9 cellular contexts compared by ENCODE assay signal in the genomic region with DNA sequence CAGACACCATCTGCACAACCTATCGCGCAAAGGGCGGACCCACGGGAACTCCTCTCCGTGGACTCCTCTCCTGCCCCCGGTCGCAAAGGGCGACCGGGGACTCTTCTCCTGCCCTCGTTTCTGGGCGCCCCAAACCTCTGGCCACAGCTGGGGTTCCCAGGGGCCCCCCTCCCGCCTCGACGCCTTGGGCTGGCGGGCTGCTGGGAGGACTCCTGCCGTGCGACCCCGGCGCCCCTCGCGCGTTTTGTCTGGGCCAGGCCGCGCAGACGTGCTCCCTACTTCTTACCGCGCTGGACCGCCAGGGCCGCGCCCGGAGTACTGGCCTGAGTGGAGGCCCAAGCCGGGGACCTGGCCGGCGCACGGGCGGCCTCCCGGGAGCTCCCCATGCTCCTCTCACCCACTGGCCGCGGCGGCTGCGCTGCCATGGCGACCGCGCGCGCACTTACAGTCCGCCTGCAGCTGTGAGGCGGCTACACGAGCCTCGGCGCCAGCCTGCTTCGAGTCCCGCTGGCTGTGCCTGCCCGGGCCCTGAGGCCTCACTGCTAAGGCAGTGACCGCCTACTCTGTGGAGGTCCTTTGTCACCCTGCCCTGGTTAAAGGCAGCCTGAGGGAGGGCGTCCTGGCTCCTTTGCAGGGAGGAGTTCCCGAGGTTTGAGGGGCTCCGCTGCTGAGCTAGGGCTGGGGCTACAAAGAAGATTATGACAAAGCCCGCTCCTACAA. TPM values are rescaled to one million over a fixed set of nuclear protein-coding genes. Genes with fewer than 3 reads are reported as not detected.
DNase-seq lines count a peak whose midpoint lies in the region; ATAC-seq, FAIRE-seq and TF ChIP-seq lines count a peak whose summit lies in the region.
"Had no signal": no experiment of that assay in that cellular context is flagged by ENCODE, and none has a peak within 500 bp of the region (broad histone marks: within the 10 kb centered on the region; RNA-seq: fewer than 3 reads in every experiment).

No MANE protein-coding gene starts in this region.

- no peak for TF ChIP-seq EP300 in GM12878 (IDR thresholded peaks at IDR 0.05; ENCODE audit: borderline replicate concordance in 1 of 2, control insufficient read depth in 1 of 2, low read depth in 2 of 2, low read length in 2 of 2)

- BruUV-seq in GM12878 (replicated peaks; lab: Mats Ljungman, UMichigan), result no TSS peak

- 7% methylated on average over 55 of the region's 59 CpGs for WGBS in GM12878 (ENCODE audit: insufficient coverage, insufficient replicate concordance, low lambda C conversion rate, missing lambda C conversion rate)

- peaks cover 13% of the 10 kb centered on the region for H3K9me3 ChIP-seq in KOPT-K1 (ENCODE audit: insufficient read depth, low read length, poor library complexity, severe bottlenecking)
- H3K9me3 ChIP-seq in GM12878 (replicated peaks; ENCODE audit: control insufficient read depth, insufficient read depth, low read length), result peaks cover 3% of the 10 kb centered on the region; the same call in 1 of the 3 replicates
- H3K9me3 ChIP-seq in iPS-18c (ENCODE audit: control insufficient read depth, insufficient read depth, low read length), result peaks cover 2% of the 10 kb centered on the region
- H3K9me3 ChIP-seq in gastrocnemius medialis, result no peaks in the 10 kb centered on the region

- H2AFZ ChIP-seq in GM12878 (ENCODE audit: control insufficient read depth, low read depth, low read length), result peak overlapping the region; percentile 94

- RAD21 ChIA-PET in GM12878 (lab: Charles Lee; ENCODE audit: unreplicated experiment), result interaction anchor here (1.2 kb wide), 1 partner anchor 15 kb away, joined by 3 read pairs; no protein-coding TSS in a partner anchor

- FAIRE-seq in GM12878 (lab: Jason Lieb, UNC), result no peak

- in situ Hi-C loops in GM12878 (cut with MboI), result no loop called here
- in situ Hi-C loops in gastrocnemius medialis (cut with MboI; ENCODE audit: low sequenced_read_pairs in 4 of 4), result no loop called here

- DNase-seq in ELF-1 (ENCODE audit: low read depth, low spot score) (peak; percentile 88), T follicular helper cell (ENCODE audit: low read depth) (peak; percentile 15), GM12878 (ENCODE audit: low read depth, low spot score) (peak; percentile 5), gastrocnemius medialis (peak in 1 of 2 donors; percentile 31), T1000 (lab: John Stamatoyannopoulos, UW) (no peak)

- POLR2A ChIA-PET in GM12878 (lab: Charles Lee), result interaction anchor here (0.9 kb wide), 1 partner anchor 155 kb away, joined by 3 read pairs; no protein-coding TSS in a partner anchor

- ATAC-seq in GM21717 (IDR thresholded peaks at IDR 0.05; ENCODE audit: unreplicated experiment) (peak; percentile 70), GM12878 (peak; percentile 79), gastrocnemius medialis (peak; percentile 49 to 62)

- TF ChIP-seq POLR2A in GM12878 (IDR thresholded peaks at IDR 0.05; ENCODE audit: low read depth, low read length) (peak; percentile 59), gastrocnemius medialis (IDR thresholded peaks at IDR 0.05) (no peak)

- TF ChIP-seq RAD21 in GM12878 (IDR thresholded peaks at IDR 0.05; ENCODE audit: insufficient read depth, low read depth, low read length), result no peak

- H3K27ac ChIP-seq in KOPT-K1 (ENCODE audit: low read depth, low read length, poor library complexity, severe bottlenecking) (peak overlapping the region; percentile 76), GM12878 (ENCODE audit: control insufficient read depth, insufficient read depth) (0 out of 2 replicates have a peak overlapping the region, but pooled peaks have one; percentile 0), gastrocnemius medialis (peak overlapping the region in 3 of 4 donors; percentile 27 to 43 (median 41))

- intact Hi-C loops in GM12878 (cut with micrococcal nuclease; ENCODE audit: unreplicated experiment) (no loop called here), gastrocnemius medialis (cut with DNase I; ENCODE audit: low total_unique reads) (no loop called here)

- CTCF ChIA-PET in GM12878 (lab: Yijun Ruan, JAX), result interaction anchor here (0.6 to 1.9 kb wide), 4 partner anchors 18 to 40 kb away, joined by 3 to 5 read pairs (median 4); a partner anchor contains a TSS

- H3K4me2 ChIP-seq in GM12878 (ENCODE audit: control insufficient read depth, insufficient read depth), result peak overlapping the region; percentile 100

- H3K4me1 ChIP-seq in GM12878 (ENCODE audit: control insufficient read depth, insufficient read depth, low read length), result peaks cover 12% of the 10 kb centered on the region
- peaks cover 5 to 23% of the 10 kb centered on the region in 2 donors for H3K4me1 ChIP-seq in gastrocnemius medialis

- H3K9ac ChIP-seq in GM12878 (ENCODE audit: control insufficient read depth, insufficient read depth, low read length), result peak overlapping the region; percentile 53

- H4K20me1 ChIP-seq in GM12878 (ENCODE audit: control insufficient read depth, insufficient read depth), result no peaks in the 10 kb centered on the region

- no peaks in the 10 kb centered on the region for H3K27me3 ChIP-seq in GM12878 (replicated peaks in 1 of 2; ENCODE audit: control insufficient read depth in 2 of 2, insufficient read depth in 2 of 2, low read length in 1 of 2)
- peaks cover 0 to 14% (median 0%) of the 10 kb centered on the region in 3 donors for H3K27me3 ChIP-seq in gastrocnemius medialis

- H3K4me3 ChIP-seq in GM12878 (peak overlapping the region; percentile 71), iPS-18c (ENCODE audit: insufficient read depth, low read depth, low read length) (peak overlapping the region; percentile 66), gastrocnemius medialis (peak overlapping the region; percentile 51 to 65 (median 60))

- TF ChIP-seq CTCF in GM12878 (IDR thresholded peaks at IDR 0.05 in 2 of 3, conservative IDR thresholded peaks at IDR 0.05 in 1 of 3; ENCODE audit: control insufficient read depth in 2 of 3, extremely low read depth in 1 of 3, insufficient read depth in 1 of 3, low read depth in 3 of 3, low read length in 3 of 3) (no peak), gastrocnemius medialis (IDR thresholded peaks at IDR 0.05 in 4 of 5, conservative IDR thresholded peaks at IDR 0.05 in 1 of 5) (no peak)

- SMC1A ChIA-PET in GM12878 (lab: Charles Lee; ENCODE audit: uncharacterized antibody, unreplicated experiment), result interaction anchor here (0.6 to 1.9 kb wide), 4 partner anchors 40 to 55 kb away, joined by 3 to 5 read pairs (median 3); a partner anchor contains a TSS

- peaks cover 6% of the 10 kb centered on the region for H3K36me3 ChIP-seq in KOPT-K1 (ENCODE audit: insufficient read depth, low read length)
- H3K36me3 ChIP-seq in GM12878 (ENCODE audit: control insufficient read depth in 2 of 2, insufficient read depth in 2 of 2, low read length in 1 of 2), result no peaks in the 10 kb centered on the region
- no peaks in the 10 kb centered on the region for H3K36me3 ChIP-seq in gastrocnemius medialis

- no peaks in the 10 kb centered on the region for H3K79me2 ChIP-seq in GM12878 (ENCODE audit: control insufficient read depth, insufficient read depth, low read length)

RNA-seq across cellular contexts. Expression of a gene that starts 0.4 kb away (rescaled TPM):
- total RNA-seq in GM12878 (2013; cell fraction: nucleolus; rRNA removed), result not detected in 2 replicates
- total RNA-seq in GM12878 (2014; rRNA removed) (0.06 and 0.22 TPM in 2 replicates), GM12878 (2014; rRNA removed; fragmentation: Illumina TruSeq; extraction: Trizol) (0.09 and 0.13 TPM in 2 replicates), GM12878 (2021) (0.15 and 0.21 TPM in 2 replicates), gastrocnemius medialis (under 1 TPM in 1 of 4 donors, not detected in 3; 0.13 TPM)
- not detected for polyA plus RNA-seq in GM12878 (2011; ENCODE audit: low read depth)
- polyA plus RNA-seq in GM12878 (2011; rRNA removed) (0.04 TPM in 1 of 2 replicates, not detected in the other), GM12878 (2014; fragmentation: Illumina TruSeq; extraction: Trizol) (0.12 TPM in 1 of 2 replicates, not detected in the other), GM12878 (2014; fragmentation: Nextera tagmentation; extraction: Ambion mirVana) (not detected), GM12878 (2014; rRNA removed) (0.14 TPM in 1 of 2 replicates, not detected in the other), GM12878 (2016; fragmentation: Nextera tagmentation; extraction: Ambion mirVana) (under 1 TPM; 0.20 to 0.21 TPM)
- 0.03 TPM in 1 of 2 replicates, not detected in the other for polyA plus RNA-seq in GM12878 (2011; cell fraction: cytosol; rRNA removed)
- polyA plus RNA-seq in GM12878 (2011; cell fraction: nucleus; rRNA removed), result 0.07 TPM in 1 of 2 replicates, not detected in the other
- 0.13 TPM in 1 of 2 replicates, not detected in the other for polyA plus RNA-seq in GM12878 (2012)
- 0.15 TPM in 1 of 2 replicates, not detected in the other for polyA minus RNA-seq in GM12878 (2011; rRNA and poly(A)+ RNA removed)
- polyA minus RNA-seq in GM12878 (2011; cell fraction: cytosol; rRNA and poly(A)+ RNA removed), result not detected in 2 replicates
- not detected in 2 replicates for polyA minus RNA-seq in GM12878 (2011; cell fraction: nucleus; rRNA and poly(A)+ RNA removed)
- total RNA-seq: glomerular endothelial cell had no signal

RNA-seq across cellular contexts. Expression of a gene that starts 0.4 kb away (rescaled TPM):
- 0.76 and 0.86 TPM in 2 replicates for total RNA-seq in GM12878 (2013; cell fraction: nucleolus; rRNA removed)
- total RNA-seq in GM12878 (2014; rRNA removed), result 1.5 and 2.4 TPM in 2 replicates
- total RNA-seq in GM12878 (2014; rRNA removed; fragmentation: Illumina TruSeq; extraction: Trizol), result 2.0 and 2.3 TPM in 2 replicates
- total RNA-seq in GM12878 (2021), result 0.97 and 1.5 TPM in 2 replicates
- 0.70 TPM for polyA plus RNA-seq in GM12878 (2011; ENCODE audit: low read depth)
- polyA plus RNA-seq in GM12878 (2011; rRNA removed), result 0.24 and 0.71 TPM in 2 replicates
- 0.08 and 0.12 TPM in 2 replicates for polyA plus RNA-seq in GM12878 (2011; cell fraction: cytosol; rRNA removed)
- polyA plus RNA-seq in GM12878 (2011; cell fraction: nucleus; rRNA removed), result 0.50 and 0.52 TPM in 2 replicates
- 1.9 and 2.7 TPM in 2 replicates for polyA plus RNA-seq in GM12878 (2012)
- polyA plus RNA-seq in GM12878 (2014; fragmentation: Illumina TruSeq; extraction: Trizol), result 0.71 and 2.3 TPM in 2 replicates
- polyA plus RNA-seq in GM12878 (2014; fragmentation: Nextera tagmentation; extraction: Ambion mirVana), result 1 to 10 TPM in 1 of 2 experiments, under 1 TPM in 1; 0.34 to 1.4 TPM
- polyA plus RNA-seq in GM12878 (2014; rRNA removed), result 1.5 and 2.8 TPM in 2 replicates
- 1 to 10 TPM; 3.4 to 3.7 TPM for polyA plus RNA-seq in GM12878 (2016; fragmentation: Nextera tagmentation; extraction: Ambion mirVana)
- 0.31 TPM in 1 of 2 replicates, not detected in the other for polyA minus RNA-seq in GM12878 (2011; rRNA and poly(A)+ RNA removed)
- not detected in 2 replicates for polyA minus RNA-seq in GM12878 (2011; cell fraction: cytosol; rRNA and poly(A)+ RNA removed)
- polyA minus RNA-seq in GM12878 (2011; cell fraction: nucleus; rRNA and poly(A)+ RNA removed), result 0.36 TPM in 1 of 2 replicates, not detected in the other
- 1 to 10 TPM in 2 of 4 donors, not detected in 2; 1.2 to 1.3 TPM for total RNA-seq in gastrocnemius medialis

RNA-seq across cellular contexts. Expression of a gene that starts 39.1 kb away (rescaled TPM):
- total RNA-seq in GM12878 (2013; cell fraction: nucleolus; rRNA removed), result 26.8 TPM in 2 replicates
- total RNA-seq in GM12878 (2014; rRNA removed) (11.4 and 13.8 TPM in 2 replicates), GM12878 (2014; rRNA removed; fragmentation: Illumina TruSeq; extraction: Trizol) (14.1 and 16.7 TPM in 2 replicates), GM12878 (2021) (9.9 and 11.7 TPM in 2 replicates), gastrocnemius medialis (10 to 100 TPM; 12.0 to 20.2 (median 14.7) TPM)
- polyA plus RNA-seq in GM12878 (2011; ENCODE audit: low read depth), result 8.6 TPM
- polyA plus RNA-seq in GM12878 (2011; rRNA removed) (20.5 and 29.9 TPM in 2 replicates), GM12878 (2014; fragmentation: Illumina TruSeq; extraction: Trizol) (13.9 and 19.5 TPM in 2 replicates), GM12878 (2014; fragmentation: Nextera tagmentation; extraction: Ambion mirVana) (10 to 100 TPM; 14.9 to 16.7 TPM), GM12878 (2014; rRNA removed) (8.8 and 9.6 TPM in 2 replicates), GM12878 (2016; fragmentation: Nextera tagmentation; extraction: Ambion mirVana) (10 to 100 TPM; 18.3 to 18.8 TPM)
- polyA plus RNA-seq in GM12878 (2011; cell fraction: cytosol; rRNA removed), result 6.9 and 7.5 TPM in 2 replicates
- 13.9 and 17.3 TPM in 2 replicates for polyA plus RNA-seq in GM12878 (2011; cell fraction: nucleus; rRNA removed)
- 11.0 and 13.4 TPM in 2 replicates for polyA plus RNA-seq in GM12878 (2012)
- 16.4 and 23.6 TPM in 2 replicates for polyA minus RNA-seq in GM12878 (2011; rRNA and poly(A)+ RNA removed)
- 6.1 and 10.1 TPM in 2 replicates for polyA minus RNA-seq in GM12878 (2011; cell fraction: cytosol; rRNA and poly(A)+ RNA removed)
- 10.3 and 13.2 TPM in 2 replicates for polyA minus RNA-seq in GM12878 (2011; cell fraction: nucleus; rRNA and poly(A)+ RNA removed)

RNA-seq across cellular contexts. Expression of a gene that starts 42.9 kb away (rescaled TPM):
- total RNA-seq in GM12878 (2013; cell fraction: nucleolus; rRNA removed), result 0.19 TPM in 1 of 2 replicates, not detected in the other
- total RNA-seq in GM12878 (2014; rRNA removed) (0.11 TPM in 1 of 2 replicates, not detected in the other), GM12878 (2014; rRNA removed; fragmentation: Illumina TruSeq; extraction: Trizol) (0.09 and 0.14 TPM in 2 replicates), GM12878 (2021) (0.11 and 0.31 TPM in 2 replicates), gastrocnemius medialis (1 to 10 TPM in 1 of 4 donors, under 1 TPM in 3; 0.38 to 5.8 (median 0.92) TPM)
- 0.16 TPM for polyA plus RNA-seq in GM12878 (2011; ENCODE audit: low read depth)
- polyA plus RNA-seq in GM12878 (2011; rRNA removed) (0.04 and 0.05 TPM in 2 replicates), GM12878 (2014; fragmentation: Illumina TruSeq; extraction: Trizol) (0.09 and 0.14 TPM in 2 replicates), GM12878 (2014; fragmentation: Nextera tagmentation; extraction: Ambion mirVana) (under 1 TPM in 1 of 2 experiments, not detected in 1; 0.02 TPM), GM12878 (2014; rRNA removed) (0.15 and 0.22 TPM in 2 replicates), GM12878 (2016; fragmentation: Nextera tagmentation; extraction: Ambion mirVana) (under 1 TPM; 0.24 to 0.58 TPM)
- 0.03 and 0.04 TPM in 2 replicates for polyA plus RNA-seq in GM12878 (2011; cell fraction: cytosol; rRNA removed)
- polyA plus RNA-seq in GM12878 (2011; cell fraction: nucleus; rRNA removed), result 0.09 TPM in 1 of 2 replicates, not detected in the other
- 0.19 and 0.34 TPM in 2 replicates for polyA plus RNA-seq in GM12878 (2012)
- 0.10 and 0.29 TPM in 2 replicates for polyA minus RNA-seq in GM12878 (2011; rRNA and poly(A)+ RNA removed)
- 0.42 TPM in 1 of 2 replicates, not detected in the other for polyA minus RNA-seq in GM12878 (2011; cell fraction: cytosol; rRNA and poly(A)+ RNA removed)
- polyA minus RNA-seq in GM12878 (2011; cell fraction: nucleus; rRNA and poly(A)+ RNA removed), result not detected in 2 replicates

RNA-seq across cellular contexts. Expression of a gene that starts 47.4 kb away (rescaled TPM):
- total RNA-seq in GM12878 (2013; cell fraction: nucleolus; rRNA removed), result 38.4 and 46.6 TPM in 2 replicates
- 119 and 125 TPM in 2 replicates for total RNA-seq in GM12878 (2014; rRNA removed)
- 15.0 and 18.3 TPM in 2 replicates for total RNA-seq in GM12878 (2014; rRNA removed; fragmentation: Illumina TruSeq; extraction: Trizol)
- total RNA-seq in GM12878 (2021), result 11.1 and 13.7 TPM in 2 replicates
- not detected for polyA plus RNA-seq in GM12878 (2011; ENCODE audit: low read depth)
- 0.43 TPM in 1 of 2 replicates, not detected in the other for polyA plus RNA-seq in GM12878 (2011; rRNA removed)
- 1.4 and 2.6 TPM in 2 replicates for polyA plus RNA-seq in GM12878 (2011; cell fraction: cytosol; rRNA removed)
- 5.1 and 12.6 TPM in 2 replicates for polyA plus RNA-seq in GM12878 (2011; cell fraction: nucleus; rRNA removed)
- polyA plus RNA-seq in GM12878 (2012), result not detected in 2 replicates
- not detected in 2 replicates for polyA plus RNA-seq in GM12878 (2014; fragmentation: Illumina TruSeq; extraction: Trizol)
- not detected for polyA plus RNA-seq in GM12878 (2014; fragmentation: Nextera tagmentation; extraction: Ambion mirVana)
- polyA plus RNA-seq in GM12878 (2014; rRNA removed), result 0.62 TPM in 1 of 2 replicates, not detected in the other
- 1 to 10 TPM in 1 of 2 experiments, under 1 TPM in 1; 0.59 to 1.3 TPM for polyA plus RNA-seq in GM12878 (2016; fragmentation: Nextera tagmentation; extraction: Ambion mirVana)
- polyA minus RNA-seq in GM12878 (2011; rRNA and poly(A)+ RNA removed), result 8.3 and 37.8 TPM in 2 replicates
- polyA minus RNA-seq in GM12878 (2011; cell fraction: cytosol; rRNA and poly(A)+ RNA removed), result 84.4 and 106 TPM in 2 replicates
- 229 and 250 TPM in 2 replicates for polyA minus RNA-seq in GM12878 (2011; cell fraction: nucleus; rRNA and poly(A)+ RNA removed)
- 100 to 1,000 TPM in 1 of 4 donors, 10 to 100 TPM in 3; 12.0 to 143 (median 24.0) TPM for total RNA-seq in gastrocnemius medialis

Comparison
In these comparisons a context has a peak if more than half of its experiments do, and no peak if none do; other contexts are left out.
1. H3K27ac ChIP-seq: peak in every context shown above with its lines; median percentile 76 in KOPT-K1; 41 in gastrocnemius medialis; 0 in GM12878.